Comparison of ENCODE assay signal across 8 cellular contexts in the genomic region with DNA sequence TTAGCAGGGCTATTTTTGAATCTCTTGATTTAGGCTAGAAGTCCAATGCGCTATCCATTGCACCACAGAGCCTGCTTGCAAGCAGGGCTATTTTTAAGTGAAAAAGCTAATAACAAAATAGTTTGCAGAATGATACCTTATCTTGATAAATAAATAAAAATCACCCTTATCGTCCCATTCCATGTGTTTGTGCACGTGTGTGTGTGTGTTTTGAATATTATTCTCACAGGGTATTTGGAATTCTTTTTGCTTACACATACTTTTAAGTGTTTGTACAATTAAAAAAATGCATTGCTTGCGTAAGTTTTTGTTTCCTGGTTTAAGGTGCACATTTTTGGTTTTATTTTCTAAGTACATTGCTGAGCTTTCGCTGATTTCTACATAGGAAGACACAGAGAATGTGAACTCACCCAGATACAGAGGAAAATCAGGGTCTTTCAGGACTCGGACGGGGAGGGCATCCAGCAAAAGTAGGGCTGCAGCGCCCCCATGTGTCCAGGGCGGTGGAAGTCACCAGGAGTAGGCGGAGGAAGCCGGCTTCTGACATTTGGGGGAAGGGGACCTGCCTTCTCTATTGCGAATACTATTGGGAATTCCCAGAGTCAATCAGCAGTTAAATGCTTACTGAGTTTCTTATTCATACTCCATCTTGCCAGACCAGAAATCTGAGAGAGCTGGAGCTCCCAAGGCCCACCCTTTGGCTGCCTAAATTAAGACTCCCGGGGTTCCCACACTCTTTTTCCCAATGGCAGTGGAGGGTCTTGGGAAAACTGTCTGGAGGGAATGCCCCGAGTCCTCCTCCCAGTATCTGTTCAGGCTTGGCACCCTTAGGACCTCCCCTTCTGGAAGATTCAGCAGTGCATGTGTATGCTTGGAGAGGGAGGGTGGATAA. TPM values are rescaled to one million over a fixed set of nuclear protein-coding genes. Genes with fewer than 3 reads are reported as not detected.
DNase-seq lines count a peak whose midpoint lies in the region; ATAC-seq and TF ChIP-seq lines count a peak whose summit lies in the region.

No MANE protein-coding gene starts in this region.

- H3K4me3 ChIP-seq in left ventricle myocardium inferior (no peak overlapping the region), aorta (ENCODE audit: low read length in 2 of 2) (peak overlapping the region in 1 of 2 donors; percentile 52)

- peak overlapping the region; percentile 26 for H3K4me3 Mint-ChIP-seq in T-helper 1 cell treated with Interleukin-12 subunit alpha and Interleukin-12 subunit beta and Interleukin-4 antibody, amounts not matched to agents 30 μg/mL and 1 μg/mL, for 36 hours

- H3K4me1 Mint-ChIP-seq in T-helper 1 cell treated with Interleukin-12 subunit alpha and Interleukin-12 subunit beta and Interleukin-4 antibody, amounts not matched to agents 30 μg/mL and 1 μg/mL, for 36 hours (ENCODE audit: low read depth) = peaks cover 18% of the 10 kb centered on the region

- DNase-seq in CMK (ENCODE audit: low read depth) (peak; percentile 36), NCI-H1048 (lab: John Stamatoyannopoulos, UW) (peak; percentile 55), amniotic epithelial cell (ENCODE audit: low read depth) (peak; percentile 71), left ventricle myocardium inferior (peak; percentile 75), putamen (ENCODE audit: low spot score) (peak; percentile 52), aorta (peak; percentile 91 to 96)

- peaks cover 7% of the 10 kb centered on the region for H3K27me3 ChIP-seq in left ventricle myocardium inferior (ENCODE audit: low read depth)
- no peaks in the 10 kb centered on the region for H3K27me3 ChIP-seq in aorta (ENCODE audit: control insufficient read depth in 1 of 2, insufficient read depth in 2 of 2, low read length in 1 of 2)

- peaks cover 16% of the 10 kb centered on the region for H3K27me3 Mint-ChIP-seq in T-helper 1 cell treated with Interleukin-12 subunit alpha and Interleukin-12 subunit beta and Interleukin-4 antibody, amounts not matched to agents 30 μg/mL and 1 μg/mL, for 36 hours (ENCODE audit: low read depth)

- TF ChIP-seq CTCF in left ventricle myocardium inferior (IDR thresholded peaks at IDR 0.05; ENCODE audit: borderline replicate concordance) = peak; percentile 91

- no peak overlapping the region for H3K27ac ChIP-seq in left ventricle myocardium inferior (replicated peaks)
- peak overlapping the region; percentile 37 to 87 for H3K27ac ChIP-seq in aorta (ENCODE audit: low read depth in 1 of 2, low read length in 2 of 2)

- 3 to 6% methylated on average over 14 of the region's 14 CpGs for WGBS in aorta, 2 donors

- ATAC-seq in GM21576 (IDR thresholded peaks at IDR 0.05; ENCODE audit: unreplicated experiment) (peak; percentile 45), aorta (ENCODE audit: low FRiP score) (peak; percentile 92)

- H3K9me3 Mint-ChIP-seq in T-helper 1 cell treated with Interleukin-12 subunit alpha and Interleukin-12 subunit beta and Interleukin-4 antibody, amounts not matched to agents 30 μg/mL and 1 μg/mL, for 36 hours = no peaks in the 10 kb centered on the region

- H3K9me3 ChIP-seq in left ventricle myocardium inferior (replicated peaks) (no peaks in the 10 kb centered on the region), aorta (ENCODE audit: control insufficient read depth, low read length) (no peaks in the 10 kb centered on the region)

- H3K4me1 ChIP-seq in left ventricle myocardium inferior (peaks cover 9% of the 10 kb centered on the region), aorta (ENCODE audit: control insufficient read depth in 1 of 2, insufficient read depth in 2 of 2, low read length in 2 of 2) (peaks cover 0 to 3% of the 10 kb centered on the region in 2 donors)

- no peaks in the 10 kb centered on the region for H3K36me3 ChIP-seq in left ventricle myocardium inferior
- no peaks in the 10 kb centered on the region for H3K36me3 ChIP-seq in aorta (ENCODE audit: control insufficient read depth in 1 of 2, insufficient read depth in 2 of 2, low read length in 1 of 2)

- no peaks in the 10 kb centered on the region for H3K36me3 Mint-ChIP-seq in T-helper 1 cell treated with Interleukin-12 subunit alpha and Interleukin-12 subunit beta and Interleukin-4 antibody, amounts not matched to agents 30 μg/mL and 1 μg/mL, for 36 hours (ENCODE audit: low read depth)

- intact Hi-C loops in left ventricle myocardium inferior (cut with micrococcal nuclease) (loop anchor here (10.0 kb wide), 2 partner anchors 807 to 877 kb away; a partner anchor contains a TSS), aorta (cut with DNase I) (loop anchor here (1.0 to 10.0 kb wide), 6 partner anchors 257 to 805 kb away; a partner anchor contains a TSS)

- peak overlapping the region; percentile 42 for H3K27ac Mint-ChIP-seq in T-helper 1 cell treated with Interleukin-12 subunit alpha and Interleukin-12 subunit beta and Interleukin-4 antibody, amounts not matched to agents 30 μg/mL and 1 μg/mL, for 36 hours

RNA-seq across cellular contexts. Expression of a gene that starts 27.2 kb away (rescaled TPM):
- total RNA-seq in left ventricle myocardium inferior (8.4 TPM), aorta (1 to 10 TPM; 1.1 to 1.5 TPM)
- polyA plus RNA-seq in aorta = not detected

Comparison
In these comparisons a context has a peak if more than half of its experiments do, and no peak if none do; other contexts are left out.
1. DNase-seq: peak in every context shown above with its lines; median percentile 94 in aorta; 75 in left ventricle myocardium inferior; 71 in amniotic epithelial cell; 55 in NCI-H1048; 52 in putamen; 36 in CMK.